Comparison of ENCODE assay signal across 16 cellular contexts in genomic region chr17:78122221-78122990, GRCh38. TPM values are rescaled to one million over a fixed set of nuclear protein-coding genes. Genes with fewer than 3 reads are reported as not detected.
DNase-seq lines count a peak whose midpoint lies in the region; ATAC-seq and TF ChIP-seq lines count a peak whose summit lies in the region.
"Had no signal": no experiment of that assay in that cellular context is flagged by ENCODE, and none has a peak within 500 bp of the region (broad histone marks: within the 10 kb centered on the region; RNA-seq: fewer than 3 reads in every experiment).

No MANE protein-coding gene starts in this region.

- no peaks in the 10 kb centered on the region for H3K79me2 ChIP-seq in DND-41 (ENCODE audit: insufficient read depth, low read length)

- no peaks in the 10 kb centered on the region for H4K20me1 ChIP-seq in DND-41 (ENCODE audit: insufficient read depth, low read length)

- peaks cover 23% of the 10 kb centered on the region for H3K36me3 Mint-ChIP-seq in CD4-positive, CD25-positive, alpha-beta regulatory T cell
- peaks cover 64% of the 10 kb centered on the region for H3K36me3 Mint-ChIP-seq in activated B cell treated with CpG ODN at 0.5 μM for 24 hours (ENCODE audit: low read depth)
- H3K36me3 Mint-ChIP-seq in immature natural killer cell = peaks cover 5 to 27% (median 8%) of the 10 kb centered on the region in 3 donors

- H3K27ac ChIP-seq in CD4-positive, CD25-positive, alpha-beta regulatory T cell (ENCODE audit: insufficient read depth, low read length, poor library complexity, severe bottlenecking) = peak overlapping the region; percentile 92
- peak overlapping the region; percentile 76 for H3K27ac ChIP-seq in DND-41 (ENCODE audit: low read length)
- H3K27ac ChIP-seq: brain microvascular endothelial cell, thyroid gland had no signal

- H3K36me3 ChIP-seq in CD4-positive, CD25-positive, alpha-beta regulatory T cell (ENCODE audit: control insufficient read depth, insufficient read depth, low read length) = peaks cover 67% of the 10 kb centered on the region
- H3K36me3 ChIP-seq in DND-41 (ENCODE audit: insufficient read depth, low read length) = peaks cover 17% of the 10 kb centered on the region
- H3K36me3 ChIP-seq: MG63, thyroid gland had no signal

- peak overlapping the region; percentile 39 for H3K9ac ChIP-seq in DND-41 (ENCODE audit: low read depth, low read length)

- H2AFZ ChIP-seq in DND-41 (ENCODE audit: low read depth, low read length) = no peak overlapping the region

- peaks cover 0 to 1% (median 0%) of the 10 kb centered on the region in 7 donors for H3K9me3 Mint-ChIP-seq in CD4-positive, CD25-positive, alpha-beta regulatory T cell
- no peaks in the 10 kb centered on the region for H3K9me3 Mint-ChIP-seq in activated B cell treated with CpG ODN at 0.5 μM for 24 hours
- no peaks in the 10 kb centered on the region for H3K9me3 Mint-ChIP-seq in immature natural killer cell
- H3K9me3 Mint-ChIP-seq: nephron progenitor cell had no signal

- peak overlapping the region; percentile 89 to 99 (median 89) for H3K27ac Mint-ChIP-seq in CD4-positive, CD25-positive, alpha-beta regulatory T cell
- peak overlapping the region; percentile 81 for H3K27ac Mint-ChIP-seq in activated B cell treated with CpG ODN at 0.5 μM for 24 hours
- peak overlapping the region; percentile 88 to 96 (median 95) for H3K27ac Mint-ChIP-seq in immature natural killer cell
- H3K27ac Mint-ChIP-seq: nephron progenitor cell had no signal

- peaks cover 93% of the 10 kb centered on the region for H3K4me1 ChIP-seq in CD4-positive, CD25-positive, alpha-beta regulatory T cell (ENCODE audit: control insufficient read depth, insufficient read depth, low read length, poor library complexity, severe bottlenecking)
- H3K4me1 ChIP-seq in DND-41 (ENCODE audit: insufficient read depth, low read length) = peaks cover 45% of the 10 kb centered on the region

- H3K9me3 ChIP-seq in CD4-positive, CD25-positive, alpha-beta regulatory T cell (ENCODE audit: control insufficient read depth in 2 of 2, low read length in 2 of 2) = no peaks in the 10 kb centered on the region
- H3K9me3 ChIP-seq in DND-41 (ENCODE audit: insufficient read depth, low read length, severe bottlenecking) = no peaks in the 10 kb centered on the region
- H3K9me3 ChIP-seq: MG63, thyroid gland had no signal

- intact Hi-C loops in activated B cell treated with CpG ODN at 0.5 μM for 24 hours (cut with micrococcal nuclease) = loop anchor here (10.0 kb wide), 1 partner anchor 678 kb away; no protein-coding TSS in a partner anchor

- H3K4me3 ChIP-seq in CD4-positive, CD25-positive, alpha-beta regulatory T cell (ENCODE audit: low read depth, low read length) = peak overlapping the region; percentile 37
- H3K4me3 ChIP-seq in DND-41 (ENCODE audit: low read depth in 1 of 2, low read length in 2 of 2) = peak overlapping the region in 1 of 2 experiments; percentile 25; a peak in 1 of 4 replicates
- H3K4me3 ChIP-seq: MG63, thyroid gland had no signal

- POLR2A ChIA-PET in activated B cell treated with CpG ODN at 0.5 μM for 24 hours (lab: Charles Lee) = interaction anchor here (0.5 to 48.2 kb wide), 7 partner anchors 9 to 1675 kb away, joined by 3 to 2404 read pairs (median 10); partner anchors contain the start of genes AFMID, C17orf99, CBX8 and SYNGR2

- no peak for TF ChIP-seq CTCF in DND-41 (IDR thresholded peaks at IDR 0.05; ENCODE audit: borderline replicate concordance, extremely low read depth, low read length, poor library complexity, severe bottlenecking)
- TF ChIP-seq CTCF in activated B cell treated with CpG ODN at 0.5 μM for 24 hours (IDR thresholded peaks at IDR 0.05) = no peak

- H3K4me1 Mint-ChIP-seq in CD4-positive, CD25-positive, alpha-beta regulatory T cell = peaks cover 0 to 78% (median 25%) of the 10 kb centered on the region in 4 donors
- H3K4me1 Mint-ChIP-seq in activated B cell treated with CpG ODN at 0.5 μM for 24 hours (peaks cover 73% of the 10 kb centered on the region), immature natural killer cell (peaks cover 58 to 62% of the 10 kb centered on the region in 2 donors)

- no peak for ATAC-seq in CD4-positive, CD25-positive, alpha-beta regulatory T cell (ENCODE audit: low read depth in 2 of 2)
- ATAC-seq in DND-41 (ENCODE audit: insufficient read depth, low read depth) = no peak
- ATAC-seq in activated B cell treated with CpG ODN at 0.5 μM for 24 hours (ENCODE audit: low read depth) = no peak
- ATAC-seq in GM21360 (IDR thresholded peaks at IDR 0.05; ENCODE audit: unreplicated experiment) = no peak
- ATAC-seq in GM19035 (IDR thresholded peaks at IDR 0.05; ENCODE audit: unreplicated experiment) = no peak

- H3K4me2 ChIP-seq in DND-41 (ENCODE audit: insufficient read depth, low read length) = peak overlapping the region; percentile 45

- no peak for DNase-seq in CD4-positive, CD25-positive, alpha-beta regulatory T cell
- DNase-seq in DND-41 (no peak), activated B cell treated with CpG ODN at 0.5 μM for 24 hours (no peak), immature natural killer cell (peak in 2 of 3 donors; percentile 48 to 51), mucosa of gallbladder (ENCODE audit: low spot score) (no peak)
- DNase-seq: brain microvascular endothelial cell, glutamatergic neuron, MG63, NCI-H2171, nephron progenitor cell, thyroid gland had no signal

- H3K4me3 Mint-ChIP-seq in CD4-positive, CD25-positive, alpha-beta regulatory T cell = peak overlapping the region; percentile 87 to 96 (median 92)
- H3K4me3 Mint-ChIP-seq in activated B cell treated with CpG ODN at 0.5 μM for 24 hours = peak overlapping the region; percentile 65
- H3K4me3 Mint-ChIP-seq in immature natural killer cell = peak overlapping the region; percentile 67 to 86 (median 84)
- H3K4me3 Mint-ChIP-seq: nephron progenitor cell had no signal

- no peaks in the 10 kb centered on the region for H3K27me3 ChIP-seq in CD4-positive, CD25-positive, alpha-beta regulatory T cell (ENCODE audit: control insufficient read depth, insufficient read depth, low read length)
- H3K27me3 ChIP-seq in DND-41 (ENCODE audit: insufficient read depth, low read length, poor library complexity) = no peaks in the 10 kb centered on the region
- H3K27me3 ChIP-seq: brain microvascular endothelial cell, MG63, thyroid gland had no signal

- CTCF ChIA-PET in activated B cell treated with CpG ODN at 0.5 μM for 24 hours (lab: Charles Lee) = interaction anchor here (1.1 to 4.0 kb wide), 3 partner anchors 10 to 53 kb away, joined by 3 to 16 read pairs (median 3); no protein-coding TSS in a partner anchor

- no peaks in the 10 kb centered on the region for H3K27me3 Mint-ChIP-seq in CD4-positive, CD25-positive, alpha-beta regulatory T cell
- H3K27me3 Mint-ChIP-seq in activated B cell treated with CpG ODN at 0.5 μM for 24 hours (no peaks in the 10 kb centered on the region), immature natural killer cell (ENCODE audit: low read depth in 3 of 3) (peaks cover 6 to 25% (median 22%) of the 10 kb centered on the region in 3 donors)

RNA-seq across cellular contexts. Expression of gene TMC6, which starts 6.1 kb away (rescaled TPM):
- total RNA-seq in CD4-positive, CD25-positive, alpha-beta regulatory T cell = 727 TPM
- 100 to 1,000 TPM; 160 to 242 (median 213) TPM for polyA plus RNA-seq in CD4-positive, CD25-positive, alpha-beta regulatory T cell
- total RNA-seq in activated B cell treated with CpG ODN at 0.5 μM for 24 hours (746 and 896 TPM in 2 replicates), mucosa of gallbladder (43.9 TPM)
- polyA plus RNA-seq in immature natural killer cell = 100 to 1,000 TPM; 194 to 262 (median 203) TPM

RNA-seq across cellular contexts. Expression of gene TMC8, which starts 8.2 kb away (rescaled TPM):
- 454 TPM for total RNA-seq in CD4-positive, CD25-positive, alpha-beta regulatory T cell
- polyA plus RNA-seq in CD4-positive, CD25-positive, alpha-beta regulatory T cell = 10 to 100 TPM; 61.8 to 82.0 (median 74.8) TPM
- total RNA-seq in activated B cell treated with CpG ODN at 0.5 μM for 24 hours (166 and 181 TPM in 2 replicates), mucosa of gallbladder (16.2 TPM)
- 100 to 1,000 TPM in 1 of 3 donors, 10 to 100 TPM in 2; 55.2 to 170 (median 58.2) TPM for polyA plus RNA-seq in immature natural killer cell

RNA-seq across cellular contexts. Expression of gene C17orf99, which starts 23.8 kb away (rescaled TPM):
- not detected for total RNA-seq in CD4-positive, CD25-positive, alpha-beta regulatory T cell
- polyA plus RNA-seq in CD4-positive, CD25-positive, alpha-beta regulatory T cell = not detected
- total RNA-seq in activated B cell treated with CpG ODN at 0.5 μM for 24 hours (5.2 and 7.1 TPM in 2 replicates), mucosa of gallbladder (not detected)
- not detected for polyA plus RNA-seq in immature natural killer cell
- total RNA-seq: activated CD8-positive, alpha-beta memory T cell treated with anti-CD3 and anti-CD28 coated beads for 36 hours; endothelial cell of umbilical vein; T-helper 1 cell treated with Interleukin-12 subunit alpha and Interleukin-12 subunit beta and Interleukin-4 antibody, amounts not matched to agents 30 ng/mL and 1 ng/mL, for 36 hours; thyroid gland had no signal
- polyA plus RNA-seq: endothelial cell of umbilical vein had no signal

RNA-seq across cellular contexts. Expression of gene SYNGR2, which starts 46.0 kb away (rescaled TPM):
- 58.5 TPM for total RNA-seq in CD4-positive, CD25-positive, alpha-beta regulatory T cell
- polyA plus RNA-seq in CD4-positive, CD25-positive, alpha-beta regulatory T cell = 100 to 1,000 TPM; 156 to 180 (median 170) TPM
- 636 and 647 TPM in 2 replicates for total RNA-seq in activated B cell treated with CpG ODN at 0.5 μM for 24 hours
- polyA plus RNA-seq in immature natural killer cell = 100 to 1,000 TPM; 113 to 230 (median 132) TPM
- 142 TPM for total RNA-seq in mucosa of gallbladder

Comparison
In these comparisons a context has a peak if more than half of its experiments do, and no peak if none do; other contexts are left out.
1. DNase-seq: peak in immature natural killer cell (2 of 3); none in CD4-positive, CD25-positive, alpha-beta regulatory T cell (0 of 3), DND-41 (single experiment), activated B cell treated with CpG ODN at 0.5 μM for 24 hours (single experiment) and mucosa of gallbladder (single experiment).
2. RNA of gene TMC6, which starts 6.1 kb away (total RNA-seq): 746 to 896 TPM in activated B cell treated with CpG ODN at 0.5 μM for 24 hours and 727 TPM in CD4-positive, CD25-positive, alpha-beta regulatory T cell (single experiment); 43.9 TPM in mucosa of gallbladder (single experiment); every median in the first group is over 10 times any median in the second.
3. Peak in every context shown above with its lines, with median percentiles within 50 percentile points of each other: H3K27ac Mint-ChIP-seq and H3K4me3 Mint-ChIP-seq.